Comparison of ENCODE assay signal across 11 cellular contexts in genomic region chr10:114824396-114824795, GRCh38. TPM values are rescaled to one million over a fixed set of nuclear protein-coding genes. Genes with fewer than 3 reads are reported as not detected.
A peak's percentile ranks its signal among the peaks of the same experiment; 100 is the strongest.
DNase-seq lines count a peak whose midpoint lies in the region; ATAC-seq and TF ChIP-seq lines count a peak whose summit lies in the region.
"Had no signal": no experiment of that assay in that cellular context is flagged by ENCODE, and none has a peak within 500 bp of the region (broad histone marks: within the 10 kb centered on the region; RNA-seq: fewer than 3 reads in every experiment).

No MANE protein-coding gene starts in this region.

- H2AFZ ChIP-seq in ACC112 (ENCODE audit: low read length, unreplicated experiment) (no peak overlapping the region), GM23248 (no peak overlapping the region)

- TF ChIP-seq CTCF in brain (conservative IDR thresholded peaks at IDR 0.05), result no peak

- H3K4me3 Mint-ChIP-seq in brain, result peak overlapping the region; percentile 56 to 77 (median 68)

- WGBS in GM23248 (ENCODE audit: low coverage in 1 of 2, low lambda C conversion rate in 2 of 2, missing lambda C conversion rate in 2 of 2), 2 experiments, result 78 to 84% methylated on average over 1 of the region's 1 CpG
- 26 to 34% methylated on average over 1 of the region's 1 CpG for WGBS in aorta, 2 donors

- intact Hi-C loops in aorta (cut with DNase I), result loop anchor here in 1 of 2 donors (5.0 kb wide), 1 partner anchor 113 kb away; the partner anchor contains the start of gene TRUB1

- peaks cover 45% of the 10 kb centered on the region for H3F3A ChIP-seq in GM23248 (ENCODE audit: insufficient read depth)

- no peaks in the 10 kb centered on the region for H3K9me2 ChIP-seq in GM23248 (ENCODE audit: insufficient read depth)

- H3K4me3 ChIP-seq in ACC112 (ENCODE audit: low read depth, low read length) (peak overlapping the region; percentile 84), GM23248 (peak overlapping the region; percentile 90), muscle layer of colon (ENCODE audit: low read depth in 1 of 2, low read length in 2 of 2) (no peak overlapping the region), aorta (ENCODE audit: low read length in 2 of 2) (peak overlapping the region in 1 of 2 donors; percentile 62)

- H3K27me3 ChIP-seq in ACC112 (ENCODE audit: insufficient read depth, low read length) (no peaks in the 10 kb centered on the region), GM23248 (replicated peaks; ENCODE audit: insufficient read depth) (no peaks in the 10 kb centered on the region), muscle layer of colon (ENCODE audit: control insufficient read depth in 1 of 2, insufficient read depth in 2 of 2, low read length in 2 of 2) (no peaks in the 10 kb centered on the region), aorta (ENCODE audit: control insufficient read depth in 1 of 2, insufficient read depth in 2 of 2, low read length in 1 of 2) (no peaks in the 10 kb centered on the region)
- H3K27me3 ChIP-seq: adrenal gland had no signal

- H3K4me1 Mint-ChIP-seq in brain, result peaks cover 62% of the 10 kb centered on the region

- peaks cover 76% of the 10 kb centered on the region for H3K79me2 ChIP-seq in ACC112 (ENCODE audit: control insufficient read depth, insufficient read depth, low read length, unreplicated experiment)
- peaks cover 66% of the 10 kb centered on the region for H3K79me2 ChIP-seq in GM23248 (ENCODE audit: insufficient read depth)

- peaks cover 45% of the 10 kb centered on the region for H3K36me3 Mint-ChIP-seq in brain

- H3K4me2 ChIP-seq in GM23248 (ENCODE audit: unreplicated experiment), result peak overlapping the region; percentile 96

- no peaks in the 10 kb centered on the region; the same call in 1 of the 2 replicates for H3K36me3 ChIP-seq in ACC112 (ENCODE audit: insufficient read depth, low read length)
- H3K36me3 ChIP-seq in GM23248 (ENCODE audit: low read depth), result no peaks in the 10 kb centered on the region
- H3K36me3 ChIP-seq in muscle layer of colon (ENCODE audit: insufficient read depth, low read length), result no peaks in the 10 kb centered on the region
- no peaks in the 10 kb centered on the region for H3K36me3 ChIP-seq in aorta (ENCODE audit: control insufficient read depth in 1 of 2, insufficient read depth in 2 of 2, low read length in 1 of 2)
- H3K36me3 ChIP-seq: adrenal gland had no signal

- H3K9me3 Mint-ChIP-seq in brain, result peaks cover 0 to 3% (median 0%) of the 10 kb centered on the region in 5 experiments
- H3K9me3 Mint-ChIP-seq: naive B cell had no signal

- peak overlapping the region in 4 of 5 experiments; percentile 3 to 61 (median 33) for H3K27ac Mint-ChIP-seq in brain

- ATAC-seq in aorta (ENCODE audit: low FRiP score) (no peak), GM18519 (IDR thresholded peaks at IDR 0.05; ENCODE audit: low FRiP score, unreplicated experiment) (no peak), GM18870 (IDR thresholded peaks at IDR 0.05; ENCODE audit: unreplicated experiment) (no peak)

- in situ Hi-C loops in GM23248 (cut with MboI), result no loop called here

- peak overlapping the region; percentile 98 for H3K27ac ChIP-seq in ACC112 (ENCODE audit: low read depth, low read length)
- H3K27ac ChIP-seq in GM23248, result peak overlapping the region; percentile 98
- H3K27ac ChIP-seq in muscle layer of colon (ENCODE audit: low read depth, low read length), result peak overlapping the region; percentile 16
- no peak overlapping the region for H3K27ac ChIP-seq in aorta (ENCODE audit: low read depth in 1 of 2, low read length in 2 of 2)

- H3K9me3 ChIP-seq in GM23248 (ENCODE audit: low read depth), result no peaks in the 10 kb centered on the region
- no peaks in the 10 kb centered on the region for H3K9me3 ChIP-seq in muscle layer of colon (ENCODE audit: low read length)
- H3K9me3 ChIP-seq in aorta (ENCODE audit: control insufficient read depth, low read length), result no peaks in the 10 kb centered on the region
- H3K9me3 ChIP-seq: adrenal gland had no signal

- DNase-seq in GM23248 (peak; percentile 42), aorta (no peak)
- DNase-seq in activated effector memory CD4-positive, alpha-beta T cell treated with anti-CD3 and anti-CD28 coated beads, Interleukin-2, amount 50 U/mL, for 16 hours, result no peak
- DNase-seq: adrenal gland, naive B cell, NCI-H510A had no signal

- peaks cover 17% of the 10 kb centered on the region for H4K20me1 ChIP-seq in GM23248 (ENCODE audit: insufficient read depth)

- peaks cover 13% of the 10 kb centered on the region for H3K27me3 Mint-ChIP-seq in brain
- H3K27me3 Mint-ChIP-seq: naive B cell had no signal

- H3K4me1 ChIP-seq in ACC112 (ENCODE audit: control insufficient read depth, insufficient read depth, low read length, unreplicated experiment) (peaks cover 46% of the 10 kb centered on the region), GM23248 (ENCODE audit: insufficient read depth) (peaks cover 38% of the 10 kb centered on the region), muscle layer of colon (ENCODE audit: insufficient read depth, low read length) (peaks cover 34% of the 10 kb centered on the region), aorta (ENCODE audit: control insufficient read depth in 1 of 2, insufficient read depth in 2 of 2, low read length in 2 of 2) (peaks cover 3% of the 10 kb centered on the region in 2 donors)

- H3K9ac ChIP-seq in GM23248 (peak overlapping the region; percentile 13; the same call in 1 of the 2 replicates), muscle layer of colon (ENCODE audit: low read length) (peak overlapping the region; percentile 13)

RNA-seq across cellular contexts. Expression of gene FHIP2A, which starts 2.8 kb away (rescaled TPM):
- total RNA-seq in GM23248 (2014; rRNA removed; shearing (Covaris generic)), result 24.6 and 26.4 TPM in 2 replicates
- polyA plus RNA-seq in GM23248 (2016; fragmentation: Nextera tagmentation; extraction: Ambion mirVana), result 19.6 and 22.3 TPM in 2 replicates
- 4.1 TPM for polyA plus RNA-seq in brain (ENCODE audit: insufficient read depth, low read depth, low replicate concordance)
- 10 to 100 TPM; 33.1 to 48.4 TPM for total RNA-seq in aorta
- polyA plus RNA-seq in aorta, result 10 to 100 TPM in 1 of 2 donors, 1 to 10 TPM in 1; 4.8 to 15.2 TPM

Comparison
In these comparisons a context has a peak if more than half of its experiments do, and no peak if none do; other contexts are left out.
1. H3K27ac ChIP-seq: peak in ACC112 (single experiment), GM23248 (single experiment) and muscle layer of colon (single experiment); none in aorta (0 of 2).
2. H3K4me3 ChIP-seq: peak in ACC112 (single experiment) and GM23248 (single experiment); none in muscle layer of colon (0 of 2).